ENCODE assay signal across 8 cellular contexts in genomic region chr11:75814686-75815344, GRCh38. TPM values are rescaled to one million over a fixed set of nuclear protein-coding genes. Genes with fewer than 3 reads are reported as not detected.
DNase-seq lines count a peak whose midpoint lies in the region; ATAC-seq, FAIRE-seq and TF ChIP-seq lines count a peak whose summit lies in the region.

TSS of gene UVRAG (plus strand) at chr11:75815210. CDS start at chr11:75815408, 198 bp downstream.

- H4K20me1 ChIP-seq in OCI-LY7 (ENCODE audit: insufficient read depth, low read length) = no peaks in the 10 kb centered on the region
- no peaks in the 10 kb centered on the region for H4K20me1 ChIP-seq in endothelial cell of umbilical vein (replicated peaks; ENCODE audit: control insufficient read depth, extremely low read depth, insufficient read depth, low read length)

- H3K9me2 ChIP-seq in OCI-LY7 (ENCODE audit: insufficient read depth, low read length) = no peaks in the 10 kb centered on the region

- peaks cover 61% of the 10 kb centered on the region for H3K4me1 ChIP-seq in OCI-LY7 (ENCODE audit: insufficient read depth, low read length, poor library complexity, severe bottlenecking)
- peaks cover 35% of the 10 kb centered on the region for H3K4me1 ChIP-seq in endothelial cell of umbilical vein (ENCODE audit: control insufficient read depth, extremely low read depth, insufficient read depth, low read length)

- H3K27me3 ChIP-seq in endothelial cell of umbilical vein (ENCODE audit: control insufficient read depth in 2 of 2, insufficient read depth in 2 of 2, low read length in 2 of 2) = no peaks in the 10 kb centered on the region

- H3K9ac ChIP-seq in endothelial cell of umbilical vein (replicated peaks; ENCODE audit: extremely low read depth, insufficient read depth, low read length) = peak within 1 kb of the TSS; percentile 90

- BruUV-seq in OCI-LY7 (replicated peaks; lab: Mats Ljungman, UMichigan) (no TSS peak), endothelial cell of umbilical vein (replicated peaks; lab: Mats Ljungman, UMichigan) (no TSS peak)

- peak; percentile 82 for TF ChIP-seq POLR2A in endothelial cell of umbilical vein (IDR thresholded peaks at IDR 0.05; ENCODE audit: low read depth, low read length)

- DNase-seq in D721Med (ENCODE audit: insufficient read length, low spot score) (peak; percentile 93), HuH-7.5 (ENCODE audit: low spot score) (peak; percentile 94), OCI-LY7 (ENCODE audit: low spot score) (peak; percentile 99), activated T-cell treated with anti-CD3 and anti-CD28 coated beads for 1 hour (ENCODE audit: low read depth) (peak; percentile 97), endothelial cell of umbilical vein (ENCODE audit: low read depth, low spot score) (peak; percentile 100), midbrain (lab: John Stamatoyannopoulos, UW) (peak; percentile 100)
- DNase-seq in stimulated activated CD8-positive, alpha-beta memory T cell treated with anti-CD3 and anti-CD28 coated beads, Interleukin-2, amount 100 ng/mL, for 1 hour (ENCODE audit: low read depth in 2 of 2) = peak; percentile 95 to 97

- CTCF ChIA-PET in OCI-LY7 (lab: Charles Lee; ENCODE audit: unreplicated experiment) = no interaction called here
- CTCF ChIA-PET in endothelial cell of umbilical vein (lab: Charles Lee) = interaction anchor here (0.8 to 5.9 kb wide), 9 partner anchors 11 to 337 kb away, joined by 3 to 59 read pairs (median 18); no protein-coding TSS in a partner anchor

- intact Hi-C loops in OCI-LY7 (cut with micrococcal nuclease; ENCODE audit: unreplicated experiment) (loop anchor here (1.0 kb wide), 1 partner anchor 42 kb away; no protein-coding TSS in a partner anchor), endothelial cell of umbilical vein (cut with micrococcal nuclease) (loop anchor here (2.0 to 5.0 kb wide), 2 partner anchors 37 to 52 kb away; no protein-coding TSS in a partner anchor)

- POLR2A ChIA-PET in OCI-LY7 (lab: Charles Lee) (interaction anchor here (0.5 to 1.6 kb wide), 7 partner anchors 10 to 80 kb away, joined by 3 to 18 read pairs (median 4); no protein-coding TSS in a partner anchor), endothelial cell of umbilical vein (lab: Charles Lee) (interaction anchor here (0.7 to 2.5 kb wide), 4 partner anchors 9 to 261 kb away, joined by 3 to 18 read pairs (median 3); no protein-coding TSS in a partner anchor)

- no peak for FAIRE-seq in D721Med (lab: Jason Lieb, UNC)
- peak; percentile 97 for FAIRE-seq in endothelial cell of umbilical vein (lab: Jason Lieb, UNC)

- TF ChIP-seq CTCF in D721Med (IDR thresholded peaks at IDR 0.05; ENCODE audit: insufficient read depth, missing control alignments) = no peak
- TF ChIP-seq CTCF in OCI-LY7 (conservative IDR thresholded peaks at IDR 0.05; ENCODE audit: low read length) = 0 out of 2 replicates have a peak, but pooled peaks have one; percentile 10
- TF ChIP-seq CTCF in endothelial cell of umbilical vein (IDR thresholded peaks at IDR 0.05; ENCODE audit: extremely low read depth in 1 of 2, insufficient read depth in 1 of 2, low read depth in 1 of 2, low read length in 2 of 2) = no peak

- dilution Hi-C loops in endothelial cell of umbilical vein (cut with MboI; ENCODE audit: extremely low pct_ligation_motif_present, low sequenced_read_pairs) = no loop called here

- H3K9me3 ChIP-seq in OCI-LY7 (ENCODE audit: low read length) (no peaks in the 10 kb centered on the region), endothelial cell of umbilical vein (replicated peaks; ENCODE audit: control insufficient read depth, insufficient read depth, low read length) (no peaks in the 10 kb centered on the region)

- H3K4me2 ChIP-seq in OCI-LY7 (ENCODE audit: low read length) = peak within 1 kb of the TSS; percentile 81
- peak within 1 kb of the TSS; percentile 92 for H3K4me2 ChIP-seq in endothelial cell of umbilical vein (ENCODE audit: insufficient read depth, low read length)

- H3K27ac ChIP-seq in OCI-LY7 (ENCODE audit: low read depth, low read length, poor library complexity, severe bottlenecking) (peak within 1 kb of the TSS; percentile 82), endothelial cell of umbilical vein (ENCODE audit: insufficient read depth, low read depth, low read length) (peak within 1 kb of the TSS; percentile 88)

- H2AFZ ChIP-seq in OCI-LY7 (ENCODE audit: low read length) (peak within 1 kb of the TSS; percentile 86), endothelial cell of umbilical vein (ENCODE audit: low read depth, low read length) (no peak within 1 kb of the TSS)

- H3K4me3 ChIP-seq in OCI-LY7 (ENCODE audit: low read depth, low read length, poor library complexity, severe bottlenecking) (peak within 1 kb of the TSS; percentile 92), endothelial cell of umbilical vein (replicated peaks in 1 of 3; ENCODE audit: insufficient read depth in 1 of 3, low read depth in 1 of 3, low read length in 3 of 3) (peak within 1 kb of the TSS; percentile 90 to 95 (median 93))

- H3K9me1 ChIP-seq in endothelial cell of umbilical vein (replicated peaks; ENCODE audit: control insufficient read depth, extremely low read depth, insufficient read depth, low read length) = no peaks in the 10 kb centered on the region

- ATAC-seq in GM21526 (IDR thresholded peaks at IDR 0.05; ENCODE audit: low FRiP score, unreplicated experiment) = peak; percentile 70

- H3K79me2 ChIP-seq in OCI-LY7 (ENCODE audit: insufficient read depth, low read depth, low read length) (peaks cover 44% of the 10 kb centered on the region), endothelial cell of umbilical vein (ENCODE audit: control insufficient read depth, insufficient read depth, low read length) (peaks cover 47% of the 10 kb centered on the region)

- H3K36me3 ChIP-seq in OCI-LY7 (ENCODE audit: insufficient read depth, low read length) (peaks cover 5% of the 10 kb centered on the region), endothelial cell of umbilical vein (ENCODE audit: control insufficient read depth in 2 of 2, extremely low read depth in 1 of 2, insufficient read depth in 2 of 2, low read length in 2 of 2) (no peaks in the 10 kb centered on the region)

TF ChIP-seq in endothelial cell of umbilical vein, 7 proteins besides CTCF, POLR2A, EP300 and RAD21:
- TF ChIP-seq GATA2 (IDR thresholded peaks at IDR 0.05; ENCODE audit: insufficient read depth, insufficient read length, low read depth, low read length) = no peak
- TF ChIP-seq POLR2AphosphoS5 (IDR thresholded peaks at IDR 0.05; ENCODE audit: insufficient read depth, low read depth, low read length) = peak; percentile 84
- TF ChIP-seq MAX (IDR thresholded peaks at IDR 0.05; ENCODE audit: insufficient read depth, insufficient read length) = peak; percentile 99
- no peak for TF ChIP-seq FOS (IDR thresholded peaks at IDR 0.05; ENCODE audit: borderline replicate concordance, insufficient read depth, low read length)
- TF ChIP-seq JUN (IDR thresholded peaks at IDR 0.05; ENCODE audit: borderline replicate concordance, insufficient read depth, insufficient read length, low read depth) = no peak
- no peak for TF ChIP-seq MYC (IDR thresholded peaks at IDR 0.05; ENCODE audit: low read depth, low read length)

RNA-seq across cellular contexts. Expression of gene UVRAG, which starts in this region (rescaled TPM):
- total RNA-seq in OCI-LY7 (2014; rRNA removed; shearing (Covaris generic)) = 34.9 and 43.7 TPM in 2 replicates
- total RNA-seq in OCI-LY7 (2022) = 62.2 and 73.3 TPM in 2 replicates
- 65.6 and 67.3 TPM in 2 replicates for total RNA-seq in endothelial cell of umbilical vein
- 20.2 and 21.2 TPM in 2 replicates for polyA plus RNA-seq in endothelial cell of umbilical vein
- polyA plus RNA-seq in endothelial cell of umbilical vein (2011; cell fraction: cytosol; rRNA removed) = 25.9 and 27.7 TPM in 2 replicates
- 62.4 and 62.6 TPM in 2 replicates for polyA plus RNA-seq in endothelial cell of umbilical vein (2011; cell fraction: nucleus; rRNA removed)
- polyA plus RNA-seq in endothelial cell of umbilical vein (2012) = 27.3 and 29.8 TPM in 2 replicates
- polyA minus RNA-seq in endothelial cell of umbilical vein = 74.3 and 77.7 TPM in 2 replicates
- 12.7 TPM for polyA minus RNA-seq in endothelial cell of umbilical vein (2011; cell fraction: cytosol; rRNA and poly(A)+ RNA removed)
- polyA minus RNA-seq in endothelial cell of umbilical vein (2011; cell fraction: nucleus; rRNA and poly(A)+ RNA removed) = 220 and 322 TPM in 2 replicates

Comparison
In these comparisons a context has a peak if more than half of its experiments do, and no peak if none do; other contexts are left out.
1. Peak in every context shown above with its lines: DNase-seq, ATAC-seq, H3K4me3 ChIP-seq and H3K27ac ChIP-seq.